Comparison of ENCODE assay signal across 19 cellular contexts in the genomic region with DNA sequence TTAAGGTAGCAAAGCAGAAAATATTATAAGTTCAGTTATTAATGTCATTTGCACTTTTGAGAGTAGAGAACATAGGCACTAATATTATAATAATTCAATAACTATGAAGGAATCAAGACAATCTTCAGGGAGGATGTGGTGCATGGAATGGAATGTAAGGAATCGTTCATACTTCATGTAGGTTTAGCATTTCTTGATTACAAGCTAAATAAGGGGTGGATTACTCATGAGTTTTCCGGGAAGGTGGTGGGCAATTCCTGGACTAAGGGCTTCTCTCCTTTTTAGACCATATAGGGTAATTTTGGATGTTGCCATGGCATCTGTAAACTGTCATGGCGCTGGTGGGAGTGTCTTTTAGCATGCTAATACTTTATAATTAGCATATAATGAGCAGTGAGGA. TPM values are rescaled to one million over a fixed set of nuclear protein-coding genes. Genes with fewer than 3 reads are reported as not detected.
DNase-seq lines count a peak whose midpoint lies in the region; ATAC-seq, FAIRE-seq and TF ChIP-seq lines count a peak whose summit lies in the region.
"Had no signal": no experiment of that assay in that cellular context is flagged by ENCODE, and none has a peak within 500 bp of the region (broad histone marks: within the 10 kb centered on the region; RNA-seq: fewer than 3 reads in every experiment).

No MANE protein-coding gene starts in this region.

- H3K4me1 Mint-ChIP-seq in nephron progenitor cell = peaks cover 30% of the 10 kb centered on the region

- H3K27ac ChIP-seq in MM.1S (ENCODE audit: low read length) (no peak overlapping the region), K562 (ENCODE audit: extremely low read depth, low read depth, low read length) (no peak overlapping the region)
- H3K27ac ChIP-seq: HL-60, tibial artery had no signal

- H2AFZ ChIP-seq in MM.1S (ENCODE audit: low read length) = no peak overlapping the region
- no peak overlapping the region for H2AFZ ChIP-seq in K562 (ENCODE audit: low read depth, low read length)

- H3K4me3 ChIP-seq in MM.1S (ENCODE audit: low read length) (no peak overlapping the region), K562 (no peak overlapping the region)

- no peak for TF ChIP-seq EP300 in K562 (IDR thresholded peaks at IDR 0.05; ENCODE audit: low read length)

- H3K9me1 ChIP-seq in K562 (ENCODE audit: control insufficient read depth, insufficient read depth, low read length) = no peaks in the 10 kb centered on the region

- no peak for TF ChIP-seq POLR2A in K562 (conservative IDR thresholded peaks at IDR 0.05)

- in situ Hi-C loops in K562 (cut with MboI) = loop anchor here (5.0 to 10.0 kb wide), 2 partner anchors 281 to 321 kb away; no protein-coding TSS in a partner anchor

- peaks cover 15% of the 10 kb centered on the region for H3K27me3 ChIP-seq in MM.1S (replicated peaks; ENCODE audit: insufficient read depth, low read length)
- peaks cover 2 to 15% of the 10 kb centered on the region in 2 experiments; a peak in 4 of 5 replicates for H3K27me3 ChIP-seq in K562 (ENCODE audit: control insufficient read depth in 2 of 2, insufficient read depth in 2 of 2, low read length in 2 of 2)

- no peak for FAIRE-seq in K562 (lab: Jason Lieb, UNC)

- no peaks in the 10 kb centered on the region for H3K4me1 ChIP-seq in ES-I3 (ENCODE audit: insufficient read depth, low read length)
- no peaks in the 10 kb centered on the region for H3K4me1 ChIP-seq in MM.1S (ENCODE audit: low read length)
- H3K4me1 ChIP-seq in K562 (replicated peaks in 1 of 2; ENCODE audit: control insufficient read depth in 2 of 2, insufficient read depth in 2 of 2, low read length in 2 of 2) = no peaks in the 10 kb centered on the region

- H3K27me3 Mint-ChIP-seq in nephron progenitor cell (ENCODE audit: low read depth, poor library complexity) = peaks cover 51% of the 10 kb centered on the region

- ATAC-seq in K562 = no peak

- H3K36me3 Mint-ChIP-seq in nephron progenitor cell (ENCODE audit: low read depth) = no peaks in the 10 kb centered on the region

- no peaks in the 10 kb centered on the region for H3K9me3 Mint-ChIP-seq in nephron progenitor cell
- H3K9me3 Mint-ChIP-seq: activated B cell treated with CpG ODN at 0.5 μM for 24 hours; activated CD4-positive, alpha-beta memory T cell treated with anti-CD3 and anti-CD28 coated beads, Interleukin-2, amount 10 ng/mL, durations not matched to agents 7 days and 5 days had no signal

- TF ChIP-seq CTCF in MM.1S (IDR thresholded peaks at IDR 0.05; ENCODE audit: low read length) (no peak), K562 (IDR thresholded peaks at IDR 0.05 in 2 of 3, conservative IDR thresholded peaks at IDR 0.05 in 1 of 3; ENCODE audit: insufficient read depth in 2 of 3, low read depth in 1 of 3, low read length in 3 of 3) (no peak), nephron progenitor cell (IDR thresholded peaks at IDR 0.05) (no peak)

- BruUV-seq in K562 (replicated peaks; lab: Mats Ljungman, UMichigan) = no TSS peak

- POLR2A ChIA-PET in K562 (lab: Yijun Ruan, JAX) = interaction anchor here (1.0 kb wide), 1 partner anchor 32 kb away, joined by 4 read pairs; no protein-coding TSS in a partner anchor

- H3K27ac Mint-ChIP-seq in nephron progenitor cell = no peak overlapping the region
- H3K27ac Mint-ChIP-seq: activated B cell treated with CpG ODN at 0.5 μM for 24 hours; activated CD4-positive, alpha-beta memory T cell treated with anti-CD3 and anti-CD28 coated beads, Interleukin-2, amount 10 ng/mL, durations not matched to agents 7 days and 5 days had no signal

- no peaks in the 10 kb centered on the region for H4K20me1 ChIP-seq in MM.1S (ENCODE audit: insufficient read depth, low read length)
- H4K20me1 ChIP-seq in K562 (replicated peaks; ENCODE audit: control insufficient read depth, insufficient read depth, low read length) = 0 out of 2 replicates have a peak, but pooled peaks cover 4% of the 10 kb centered on the region

- CTCF ChIA-PET in K562 (lab: Yijun Ruan, JAX; ENCODE audit: low intra/inter-chr PET ratio) = interaction anchor here (0.7 to 5.5 kb wide), 8 partner anchors 276 to 452 kb away, joined by 3 to 58 read pairs (median 10); no protein-coding TSS in a partner anchor

- H3K79me2 ChIP-seq in MM.1S (ENCODE audit: low read length) (no peaks in the 10 kb centered on the region), K562 (ENCODE audit: control insufficient read depth, insufficient read depth, low read length) (no peaks in the 10 kb centered on the region)

- DNase-seq in MM.1S (no peak), K562 (ENCODE audit: extremely low read depth in 1 of 4, low spot score in 3 of 4) (no peak), nephron progenitor cell (no peak), SKM-1 (lab: John Stamatoyannopoulos, UW; ENCODE audit: unreplicated experiment) (no peak)
- no peak for DNase-seq in stimulated activated naive CD4-positive, alpha-beta T cell treated with Interleukin-2 at 50 U/mL for 16 hours (lab: John Stamatoyannopoulos, UW)
- DNase-seq in activated CD4-positive, alpha-beta T cell treated with anti-CD3 and anti-CD28 coated beads, Interleukin-2, amount 50 U/mL, for 4 hours = no peak
- DNase-seq: NCI-H1048, SHP77 treated with DMSO at 0.1 percent for 48 hours had no signal

- H3K4me3 Mint-ChIP-seq in nephron progenitor cell = peak overlapping the region; percentile 69
- H3K4me3 Mint-ChIP-seq: activated CD4-positive, alpha-beta memory T cell treated with anti-CD3 and anti-CD28 coated beads, Interleukin-2, amount 10 ng/mL, durations not matched to agents 7 days and 5 days had no signal

- intact Hi-C loops in K562 (cut with micrococcal nuclease) = loop anchor here (10.0 kb wide), 1 partner anchor 301 kb away; no protein-coding TSS in a partner anchor

- no peaks in the 10 kb centered on the region for H3K9me2 ChIP-seq in MM.1S (replicated peaks; ENCODE audit: insufficient read depth, low read length)

- 1% methylated on average over 3 of the region's 3 CpGs for WGBS in K562 (ENCODE audit: insufficient coverage, low coverage, missing lambda C conversion rate)

- H3K9ac ChIP-seq in ES-I3 (ENCODE audit: low read depth, low read length) (peak overlapping the region; percentile 53; the same call in 1 of the 2 replicates), MM.1S (ENCODE audit: low read length) (no peak overlapping the region), K562 (ENCODE audit: insufficient read depth in 1 of 2, low read depth in 2 of 2, low read length in 2 of 2) (no peak overlapping the region)

- TF ChIP-seq RAD21 in K562 (CRISPR knock-in tag; conservative IDR thresholded peaks at IDR 0.05 in 1 of 2, IDR thresholded peaks at IDR 0.05 in 1 of 2) = no peak

- H3K9me3 ChIP-seq in ES-I3 (ENCODE audit: control insufficient read depth, insufficient read depth, low read length) (no peaks in the 10 kb centered on the region), MM.1S (replicated peaks; ENCODE audit: insufficient read depth, low read length) (no peaks in the 10 kb centered on the region), K562 (replicated peaks; ENCODE audit: control insufficient read depth, insufficient read depth, low read depth, low read length) (no peaks in the 10 kb centered on the region)
- H3K9me3 ChIP-seq: tibial artery had no signal

- H3K4me2 ChIP-seq in MM.1S (ENCODE audit: low read depth, low read length) = peak overlapping the region; percentile 59; the same call in 1 of the 2 replicates
- H3K4me2 ChIP-seq in K562 (ENCODE audit: insufficient read depth, low read length) = no peak overlapping the region

- H3K36me3 ChIP-seq in ES-I3 (ENCODE audit: insufficient read depth, low read length) = no peaks in the 10 kb centered on the region
- no peaks in the 10 kb centered on the region for H3K36me3 ChIP-seq in MM.1S (replicated peaks; ENCODE audit: insufficient read depth, low read length)
- H3K36me3 ChIP-seq in K562 (ENCODE audit: control insufficient read depth, insufficient read depth, low read length) = no peaks in the 10 kb centered on the region
- H3K36me3 ChIP-seq: tibial artery had no signal

- no peaks in the 10 kb centered on the region for H3F3A ChIP-seq in MM.1S (ENCODE audit: insufficient read depth, low read length)

RNA-seq across cellular contexts. Expression of a gene that starts 9.1 kb away (rescaled TPM):
- not detected in 2 replicates for total RNA-seq in K562 (2011; cell fraction: chromatin; rRNA removed; ENCODE audit: low replicate concordance)
- total RNA-seq in K562 (2011; cell fraction: nucleolus; rRNA removed) = not detected in 2 replicates
- total RNA-seq in K562 (2011; cell fraction: nucleoplasm; rRNA removed) = not detected in 2 replicates
- not detected in 2 replicates for total RNA-seq in K562 (2014; rRNA removed)
- total RNA-seq in K562 (2014; rRNA removed; fragmentation: Illumina TruSeq; extraction: Trizol) = not detected in 2 replicates
- total RNA-seq in K562 (2015; rRNA removed; fragmentation: Illumina TruSeq; extraction: Trizol) = not detected in 2 replicates
- not detected in 2 replicates for total RNA-seq in K562 (2021)
- not detected in 2 replicates for polyA plus RNA-seq in K562 (2011; rRNA removed)
- polyA plus RNA-seq in K562 (2011; cell fraction: cytosol; rRNA removed) = not detected in 2 replicates
- not detected in 2 replicates for polyA plus RNA-seq in K562 (2011; cell fraction: nucleus; rRNA removed)
- not detected in 2 replicates for polyA plus RNA-seq in K562 (2012)
- polyA plus RNA-seq in K562 (2014; fragmentation: Illumina TruSeq; extraction: Trizol) = not detected in 2 replicates
- not detected for polyA plus RNA-seq in K562 (2014; fragmentation: Nextera tagmentation; extraction: Ambion mirVana)
- polyA plus RNA-seq in K562 (2014; rRNA removed) = not detected in 2 replicates
- polyA minus RNA-seq in K562 (2011; rRNA and poly(A)+ RNA removed) = not detected in 2 replicates
- polyA minus RNA-seq in K562 (2011; cell fraction: cytosol; rRNA and poly(A)+ RNA removed) = not detected in 2 replicates
- not detected in 2 replicates for polyA minus RNA-seq in K562 (2011; cell fraction: nucleus; rRNA and poly(A)+ RNA removed)
- total RNA-seq: activated B cell treated with CpG ODN at 0.5 μM for 24 hours; activated CD4-positive, alpha-beta memory T cell treated with anti-CD3 and anti-CD28 coated beads, Interleukin-2, amount 10 ng/mL, durations not matched to agents 7 days and 5 days; fibroblast of lung; G401; lower leg skin; osteocyte; sciatic nerve; T-helper 2 cell treated with Interferon-gamma antibody and Interleukin-4, amounts not matched to agents 100 ng/mL and 5 ng/mL, for 36 hours had no signal
- polyA plus RNA-seq: fibroblast of lung had no signal

RNA-seq across cellular contexts. Expression of a gene that starts 23.7 kb away (rescaled TPM):
- not detected in 2 replicates for total RNA-seq in K562 (2011; cell fraction: chromatin; rRNA removed; ENCODE audit: low replicate concordance)
- total RNA-seq in K562 (2011; cell fraction: nucleolus; rRNA removed) = not detected in 2 replicates
- not detected in 2 replicates for total RNA-seq in K562 (2011; cell fraction: nucleoplasm; rRNA removed)
- total RNA-seq in K562 (2014; rRNA removed) = not detected in 2 replicates
- total RNA-seq in K562 (2014; rRNA removed; fragmentation: Illumina TruSeq; extraction: Trizol) = not detected in 2 replicates
- 0.34 and 0.47 TPM in 2 replicates for total RNA-seq in K562 (2015; rRNA removed; fragmentation: Illumina TruSeq; extraction: Trizol)
- 1.8 and 2.4 TPM in 2 replicates for total RNA-seq in K562 (2021)
- not detected in 2 replicates for polyA plus RNA-seq in K562 (2011; rRNA removed)
- polyA plus RNA-seq in K562 (2011; cell fraction: cytosol; rRNA removed) = not detected in 2 replicates
- polyA plus RNA-seq in K562 (2011; cell fraction: nucleus; rRNA removed) = not detected in 2 replicates
- 0.05 and 0.42 TPM in 2 replicates for polyA plus RNA-seq in K562 (2012)
- 0.53 TPM in 1 of 2 replicates, not detected in the other for polyA plus RNA-seq in K562 (2014; fragmentation: Illumina TruSeq; extraction: Trizol)
- under 1 TPM; 0.18 to 0.31 TPM for polyA plus RNA-seq in K562 (2014; fragmentation: Nextera tagmentation; extraction: Ambion mirVana)
- 0.41 and 0.80 TPM in 2 replicates for polyA plus RNA-seq in K562 (2014; rRNA removed)
- 0.15 TPM in 1 of 2 replicates, not detected in the other for polyA minus RNA-seq in K562 (2011; rRNA and poly(A)+ RNA removed)
- not detected in 2 replicates for polyA minus RNA-seq in K562 (2011; cell fraction: cytosol; rRNA and poly(A)+ RNA removed)
- polyA minus RNA-seq in K562 (2011; cell fraction: nucleus; rRNA and poly(A)+ RNA removed) = not detected in 2 replicates
- total RNA-seq: G401, osteocyte had no signal

RNA-seq across cellular contexts. Expression of a gene that starts 44.3 kb away (rescaled TPM):
- total RNA-seq in K562 (2011; cell fraction: chromatin; rRNA removed; ENCODE audit: low replicate concordance) = not detected in 2 replicates
- not detected in 2 replicates for total RNA-seq in K562 (2011; cell fraction: nucleolus; rRNA removed)
- total RNA-seq in K562 (2011; cell fraction: nucleoplasm; rRNA removed) = not detected in 2 replicates
- total RNA-seq in K562 (2014; rRNA removed) = not detected in 2 replicates
- not detected in 2 replicates for total RNA-seq in K562 (2014; rRNA removed; fragmentation: Illumina TruSeq; extraction: Trizol)
- not detected in 2 replicates for total RNA-seq in K562 (2015; rRNA removed; fragmentation: Illumina TruSeq; extraction: Trizol)
- total RNA-seq in K562 (2021) = not detected in 2 replicates
- polyA plus RNA-seq in K562 (2011; rRNA removed) = not detected in 2 replicates
- not detected in 2 replicates for polyA plus RNA-seq in K562 (2011; cell fraction: cytosol; rRNA removed)
- not detected in 2 replicates for polyA plus RNA-seq in K562 (2011; cell fraction: nucleus; rRNA removed)
- polyA plus RNA-seq in K562 (2012) = 0.04 TPM in 1 of 2 replicates, not detected in the other
- not detected in 2 replicates for polyA plus RNA-seq in K562 (2014; fragmentation: Illumina TruSeq; extraction: Trizol)
- polyA plus RNA-seq in K562 (2014; fragmentation: Nextera tagmentation; extraction: Ambion mirVana) = not detected
- polyA plus RNA-seq in K562 (2014; rRNA removed) = not detected in 2 replicates
- not detected in 2 replicates for polyA minus RNA-seq in K562 (2011; rRNA and poly(A)+ RNA removed)
- not detected in 2 replicates for polyA minus RNA-seq in K562 (2011; cell fraction: cytosol; rRNA and poly(A)+ RNA removed)
- polyA minus RNA-seq in K562 (2011; cell fraction: nucleus; rRNA and poly(A)+ RNA removed) = not detected in 2 replicates
- total RNA-seq: activated B cell treated with CpG ODN at 0.5 μM for 24 hours; activated CD4-positive, alpha-beta memory T cell treated with anti-CD3 and anti-CD28 coated beads, Interleukin-2, amount 10 ng/mL, durations not matched to agents 7 days and 5 days; fibroblast of lung; G401; lower leg skin; osteocyte; sciatic nerve; T-helper 2 cell treated with Interferon-gamma antibody and Interleukin-4, amounts not matched to agents 100 ng/mL and 5 ng/mL, for 36 hours had no signal
- polyA plus RNA-seq: fibroblast of lung had no signal
